In genomic region chr11:63683133-63683991, GRCh38 we compare ENCODE assay signal across 8 cellular contexts. TPM values are rescaled to one million over a fixed set of nuclear protein-coding genes. Genes with fewer than 3 reads are reported as not detected.
DNase-seq lines count a peak whose midpoint lies in the region; ATAC-seq and TF ChIP-seq lines count a peak whose summit lies in the region.

No MANE protein-coding gene starts in this region.

- CTCF ChIA-PET in CD8-positive, alpha-beta T cell (lab: Charles Lee) = interaction anchor here (0.9 to 3.2 kb wide), 3 partner anchors 11 to 55 kb away, joined by 3 to 17 read pairs (median 7); partner anchors contain the start of gene ATL3

- peaks cover 66% of the 10 kb centered on the region for H3K79me2 ChIP-seq in Loucy (ENCODE audit: insufficient read depth, low read length)

- DNase-seq in CD8-positive, alpha-beta T cell = no peak
- DNase-seq in cardiac fibroblast (ENCODE audit: low read depth in 2 of 2) = peak in 1 of 2 donors; percentile 60
- no peak for DNase-seq in nephron progenitor cell
- no peak for DNase-seq in GM10266 (ENCODE audit: extremely low spot score)
- DNase-seq in hepatic stellate cell (ENCODE audit: low spot score) = no peak

- no peaks in the 10 kb centered on the region for H3F3A ChIP-seq in Loucy (ENCODE audit: low read depth)

- H3K27ac ChIP-seq in CD8-positive, alpha-beta T cell (ENCODE audit: low read depth, low read length) = no peak overlapping the region

- H3K36me3 ChIP-seq in CD8-positive, alpha-beta T cell (ENCODE audit: insufficient read depth, low read length) = no peaks in the 10 kb centered on the region
- no peaks in the 10 kb centered on the region for H3K36me3 ChIP-seq in Loucy (ENCODE audit: insufficient read depth, low read length)

- intact Hi-C loops in CD8-positive, alpha-beta T cell (cut with DNase I, micrococcal nuclease) = loop anchor here (5.0 to 10.0 kb wide), 3 partner anchors 129 to 504 kb away; partner anchors contain the start of genes STIP1 (in 2 of the 2) and SPINDOC (in 1 of the 2)

- TF ChIP-seq CTCF in CD8-positive, alpha-beta T cell (IDR thresholded peaks at IDR 0.05) = no peak
- no peak for TF ChIP-seq CTCF in Loucy (conservative IDR thresholded peaks at IDR 0.05; ENCODE audit: low read length)
- no peak for TF ChIP-seq CTCF in cardiac fibroblast (IDR thresholded peaks at IDR 0.05; ENCODE audit: low read depth, low read length)
- no peak for TF ChIP-seq CTCF in nephron progenitor cell (IDR thresholded peaks at IDR 0.05)
- TF ChIP-seq CTCF in GM10266 (IDR thresholded peaks at IDR 0.05; ENCODE audit: control insufficient read depth, insufficient read depth, low read depth, missing control alignments) = no peak

- peak overlapping the region; percentile 99 for H3K4me2 ChIP-seq in Loucy (ENCODE audit: low read depth, low read length, poor library complexity, severe bottlenecking)

- ATAC-seq in CD8-positive, alpha-beta T cell = no peak
- ATAC-seq in GM21619 (IDR thresholded peaks at IDR 0.05; ENCODE audit: unreplicated experiment) = no peak
- no peak for ATAC-seq in HG03175 (IDR thresholded peaks at IDR 0.05; ENCODE audit: unreplicated experiment)

- H2AFZ ChIP-seq in Loucy (ENCODE audit: low read length) = no peak overlapping the region

- H3K9ac ChIP-seq in Loucy (ENCODE audit: low read depth, low read length, poor library complexity, severe bottlenecking) = peak overlapping the region; percentile 83

- peaks cover 6% of the 10 kb centered on the region for H3K36me3 Mint-ChIP-seq in CD8-positive, alpha-beta T cell
- H3K36me3 Mint-ChIP-seq in nephron progenitor cell (ENCODE audit: low read depth) = peaks cover 9% of the 10 kb centered on the region

- H3K27ac Mint-ChIP-seq in CD8-positive, alpha-beta T cell = no peak overlapping the region
- no peak overlapping the region for H3K27ac Mint-ChIP-seq in nephron progenitor cell

- H3K4me3 Mint-ChIP-seq in CD8-positive, alpha-beta T cell = peak overlapping the region; percentile 88
- H3K4me3 Mint-ChIP-seq in nephron progenitor cell = peak overlapping the region; percentile 94

- peaks cover 32% of the 10 kb centered on the region for H3K4me1 Mint-ChIP-seq in CD8-positive, alpha-beta T cell (ENCODE audit: low read depth)
- H3K4me1 Mint-ChIP-seq in nephron progenitor cell = peaks cover 46% of the 10 kb centered on the region

- peaks cover 21% of the 10 kb centered on the region for H3K4me1 ChIP-seq in CD8-positive, alpha-beta T cell (ENCODE audit: insufficient read depth, low read length)
- peaks cover 48% of the 10 kb centered on the region for H3K4me1 ChIP-seq in Loucy (ENCODE audit: insufficient read depth, low read length, poor library complexity, severe bottlenecking)

- H3K27me3 Mint-ChIP-seq in CD8-positive, alpha-beta T cell (ENCODE audit: low read depth) = no peaks in the 10 kb centered on the region
- H3K27me3 Mint-ChIP-seq in nephron progenitor cell (ENCODE audit: low read depth, poor library complexity) = peaks cover 10% of the 10 kb centered on the region

- H3K4me3 ChIP-seq in CD8-positive, alpha-beta T cell (ENCODE audit: low read depth, low read length) = no peak overlapping the region
- H3K4me3 ChIP-seq in Loucy (ENCODE audit: low read length, poor library complexity, severe bottlenecking) (peak overlapping the region; percentile 93), cardiac fibroblast (replicated peaks in 1 of 2; ENCODE audit: low read depth in 2 of 2, low read length in 2 of 2) (peak overlapping the region; percentile 96 to 97)

- no peaks in the 10 kb centered on the region for H3K9me3 Mint-ChIP-seq in CD8-positive, alpha-beta T cell
- H3K9me3 Mint-ChIP-seq in nephron progenitor cell = no peaks in the 10 kb centered on the region

- peaks cover 46% of the 10 kb centered on the region for H4K20me1 ChIP-seq in Loucy (ENCODE audit: insufficient read depth, low read length, poor library complexity, severe bottlenecking)

- POLR2A ChIA-PET in CD8-positive, alpha-beta T cell (lab: Charles Lee) = interaction anchor here (1.1 to 3.1 kb wide), 3 partner anchors 12 to 85 kb away, joined by 5 to 25 read pairs (median 11); partner anchors contain the start of genes ATL3 and ZFTA

- H3K9me3 ChIP-seq in CD8-positive, alpha-beta T cell (ENCODE audit: low read length) = no peaks in the 10 kb centered on the region
- H3K9me3 ChIP-seq in Loucy (ENCODE audit: insufficient read depth, low read depth, low read length) = no peaks in the 10 kb centered on the region

- no peaks in the 10 kb centered on the region for H3K27me3 ChIP-seq in CD8-positive, alpha-beta T cell (ENCODE audit: insufficient read depth, low read length)
- H3K27me3 ChIP-seq in Loucy (ENCODE audit: insufficient read depth, low read length, poor library complexity, severe bottlenecking) = no peaks in the 10 kb centered on the region

- H3K9me2 ChIP-seq in Loucy (replicated peaks; ENCODE audit: low read depth, low read length) = no peaks in the 10 kb centered on the region

RNA-seq across cellular contexts. Expression of gene RTN3, which starts 2.1 kb away (rescaled TPM):
- 10 to 100 TPM; 12.4 to 13.2 TPM for total RNA-seq in CD8-positive, alpha-beta T cell

RNA-seq across cellular contexts. Expression of gene ATL3, which starts 12.2 kb away (rescaled TPM):
- total RNA-seq in CD8-positive, alpha-beta T cell = 10 to 100 TPM; 11.6 to 11.8 TPM
